1 cellular context compared by ENCODE assay signal in genomic region chr19:52962394-52963228, GRCh38.
TF ChIP-seq lines count a peak whose summit lies in the region.

ZNF816 (minus strand) TSS chr19:52962881; CDS start chr19:52956089, 6,792 bp downstream.

TF ChIP-seq in K562, 482 proteins besides CTCF, POLR2A, EP300 and RAD21 (continued from another document and continues in another):
- TF ChIP-seq SOX6 (IDR thresholded peaks at IDR 0.05) (no peak), ZBTB40 (IDR thresholded peaks at IDR 0.05) (peak; percentile 63), ZBTB40 (CRISPR knock-in tag; IDR thresholded peaks at IDR 0.05) (no peak), E2F1 (CRISPR knock-in tag; IDR thresholded peaks at IDR 0.05) (no peak), MEF2A (IDR thresholded peaks at IDR 0.05; ENCODE audit: control insufficient read depth, low read depth, low read length) (no peak), DACH1 (IDR thresholded peaks at IDR 0.05; ENCODE audit: partially characterized antibody) (no peak), CBX8 (IDR thresholded peaks at IDR 0.05; ENCODE audit: borderline replicate concordance, extremely low read depth, low read depth, low read length, poor library complexity, severe bottlenecking) (no peak), ELF2 (CRISPR knock-in tag; IDR thresholded peaks at IDR 0.05) (peak; percentile 92), XRCC5 (IDR thresholded peaks at IDR 0.05; ENCODE audit: low read depth, low read length) (no peak), ZBTB26 (CRISPR knock-in tag; IDR thresholded peaks at IDR 0.05) (no peak), SIX5 (IDR thresholded peaks at IDR 0.05; ENCODE audit: borderline replicate concordance in 1 of 2, insufficient read depth in 1 of 2, low read depth in 1 of 2, low read length in 2 of 2) (no peak), SMARCE1 (IDR thresholded peaks at IDR 0.05) (no peak), CHD7 (IDR thresholded peaks at IDR 0.05; ENCODE audit: low read depth, low read length) (no peak), ZNF121 (CRISPR knock-in tag; conservative IDR thresholded peaks at IDR 0.05) (no peak), TCF15 (CRISPR knock-in tag; IDR thresholded peaks at IDR 0.05) (no peak), HNRNPLL (IDR thresholded peaks at IDR 0.05; ENCODE audit: low read depth, low read length, poor library complexity, severe bottlenecking) (no peak), THAP7 (CRISPR knock-in tag; IDR thresholded peaks at IDR 0.05) (no peak), DDX20 (tag; IDR thresholded peaks at IDR 0.05; ENCODE audit: low read depth) (no peak), KHSRP (IDR thresholded peaks at IDR 0.05) (no peak), FOXJ2 (tag; IDR thresholded peaks at IDR 0.05) (no peak), ZSCAN32 (CRISPR knock-in tag; IDR thresholded peaks at IDR 0.05) (no peak), ZMIZ1 (IDR thresholded peaks at IDR 0.05; ENCODE audit: low read depth in 2 of 2, low read length in 2 of 2) (no peak), HLTF (IDR thresholded peaks at IDR 0.05) (no peak), HNRNPL (IDR thresholded peaks at IDR 0.05; ENCODE audit: low read depth, low read length) (no peak), NELFE (IDR thresholded peaks at IDR 0.05; ENCODE audit: insufficient read depth, insufficient read length) (no peak), SMARCA5 (IDR thresholded peaks at IDR 0.05) (no peak), RBM34 (IDR thresholded peaks at IDR 0.05; ENCODE audit: borderline replicate concordance, insufficient read depth, low read length) (no peak), CXXC5 (CRISPR knock-in tag; IDR thresholded peaks at IDR 0.05) (peak; percentile 71)
